In the genomic region with DNA sequence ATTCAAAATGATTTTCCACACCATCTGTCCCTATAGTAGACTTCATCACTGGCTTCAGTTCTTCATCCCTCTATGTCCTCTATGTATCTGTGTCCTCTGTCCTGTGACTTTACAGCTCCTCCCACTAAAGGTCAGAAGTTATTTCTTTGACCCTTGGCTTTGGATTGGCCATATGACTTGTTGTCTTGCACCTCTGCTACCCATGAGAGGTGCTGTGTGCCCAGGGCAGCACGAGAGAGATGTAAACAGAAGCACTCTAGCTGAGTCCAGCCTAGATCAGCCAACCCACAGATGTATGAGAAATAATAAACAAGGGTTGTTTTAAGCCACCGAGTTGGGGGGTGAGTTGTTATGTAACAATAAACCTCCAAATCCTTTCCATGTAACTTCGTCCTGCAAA, we compare ENCODE assay signal across 19 cellular contexts.
"Had no signal": no experiment of that assay in that cellular context is flagged by ENCODE, and none has a peak within 500 bp of the region (broad histone marks: within the 10 kb centered on the region; RNA-seq: fewer than 3 reads in every experiment).

No MANE protein-coding gene starts in this region.

- H3K4me3 Mint-ChIP-seq: endodermal cell; memory B cell; natural killer cell treated with Interleukin-12 subunit alpha and Interleukin-12 subunit beta and Interleukin-15 and Interleukin-18, amount 100 ng/mL, for 72 hours had no signal

- DNase-seq: effector CD4-positive, alpha-beta T cell; endodermal cell; erythroblast; heart right ventricle; hypothalamus; islet precursor cell; left lung; lower lobe of right lung; midbrain; psoas muscle; retina; sigmoid colon; stimulated activated CD4-positive, alpha-beta T cell treated with anti-CD3 and anti-CD28 coated beads, Interleukin-12 subunit alpha, Interleukin-12 subunit beta, amount 100 ng/mL, for 4 hours; stimulated activated naive CD4-positive, alpha-beta T cell; stomach; substantia nigra; transverse colon had no signal

- H3K27ac Mint-ChIP-seq: endodermal cell; memory B cell; natural killer cell treated with Interleukin-12 subunit alpha and Interleukin-12 subunit beta and Interleukin-15 and Interleukin-18, amount 100 ng/mL, for 72 hours had no signal

- H3K36me3 Mint-ChIP-seq: memory B cell; natural killer cell treated with Interleukin-12 subunit alpha and Interleukin-12 subunit beta and Interleukin-15 and Interleukin-18, amount 100 ng/mL, for 72 hours had no signal

- ATAC-seq: left lung; natural killer cell treated with Interleukin-12 subunit alpha and Interleukin-12 subunit beta and Interleukin-15 and Interleukin-18, amount 100 ng/mL, for 72 hours had no signal

- H3K9me3 Mint-ChIP-seq: endodermal cell; memory B cell; natural killer cell treated with Interleukin-12 subunit alpha and Interleukin-12 subunit beta and Interleukin-15 and Interleukin-18, amount 100 ng/mL, for 72 hours had no signal
